21 cellular contexts compared by ENCODE assay signal in genomic region chr9:2248768-2249167, GRCh38.
"Had no signal": no experiment of that assay in that cellular context is flagged by ENCODE, and none has a peak within 500 bp of the region (broad histone marks: within the 10 kb centered on the region; RNA-seq: fewer than 3 reads in every experiment).

No MANE protein-coding gene starts in this region.

- H3K9me3 ChIP-seq: Peyer's patch, SJSA1 had no signal

- FAIRE-seq: bronchial epithelial cell, K562 had no signal

- H3K4me3 ChIP-seq: K562, Peyer's patch, SJSA1 had no signal

- H3K36me3 ChIP-seq: Peyer's patch, SJSA1 had no signal

- H3K4me1 ChIP-seq: Peyer's patch, SJSA1 had no signal

- H3K27ac ChIP-seq: Peyer's patch, SJSA1 had no signal

- ATAC-seq: activated CD4-positive, CD25-positive, alpha-beta regulatory T cell treated with anti-CD3 and anti-CD28 coated beads, Interleukin-2, amount 50 U/mL, for 24 hours; activated CD8-positive, alpha-beta T cell treated with anti-CD3 and anti-CD28 coated beads for 36 hours; K562; SK-N-SH treated with all-trans-retinoic acid at 6 μM for 48 hours had no signal

- H3K27me3 ChIP-seq: Peyer's patch, SJSA1 had no signal

- DNase-seq: activated CD4-positive, alpha-beta T cell treated with anti-CD3 and anti-CD28 coated beads for 4 hours; activated CD8-positive, alpha-beta memory T cell treated with anti-CD3 and anti-CD28 coated beads, Interleukin-2, amount 50 U/mL, for 4 hours; activated CD8-positive, alpha-beta T cell treated with anti-CD3 and anti-CD28 coated beads for 36 hours; activated effector memory CD4-positive, alpha-beta T cell treated with Interleukin-2 at 50 U/mL for 16 hours; activated naive CD4-positive, alpha-beta T cell; aorta; Kasumi-1; NCI-H1105 treated with DMSO at 0.1 percent for 48 hours; NCI-H1436 treated with DMSO at 0.1 percent for 48 hours; NCI-H187; NCI-H2081; NCI-H446; NCI-H524; Peyer's patch; SHP77; SW 1271 had no signal
